ENCODE assay signal across 8 cellular contexts in genomic region chr2:197184959-197185586, GRCh38.
A peak's percentile ranks its signal among the peaks of the same experiment; 100 is the strongest.
DNase-seq lines count a peak whose midpoint lies in the region; ATAC-seq and TF ChIP-seq lines count a peak whose summit lies in the region.

No MANE protein-coding gene starts in this region.

- no peaks in the 10 kb centered on the region for H3K9me3 ChIP-seq in upper lobe of left lung

- H3K4me3 Mint-ChIP-seq in activated CD4-positive, alpha-beta T cell treated with anti-CD3 and anti-CD28 coated beads, Interleukin-2, amount 10 ng/mL, durations not matched to agents 24 days and 14 days: no peak overlapping the region

- no peaks in the 10 kb centered on the region for H3K27me3 Mint-ChIP-seq in activated CD4-positive, alpha-beta T cell treated with anti-CD3 and anti-CD28 coated beads, Interleukin-2, amount 10 ng/mL, durations not matched to agents 24 days and 14 days

- no peak for DNase-seq in activated CD4-positive, alpha-beta T cell treated with anti-CD3 and anti-CD28 coated beads, Interleukin-2, amount 10 ng/mL, durations not matched to agents 24 days and 14 days
- DNase-seq in activated CD4-positive, alpha-beta T cell treated with anti-CD3 and anti-CD28 coated beads for 1 hour: no peak
- DNase-seq in choroid plexus epithelial cell (ENCODE audit: low read depth) (peak; percentile 45), medulla oblongata (ENCODE audit: extremely low spot score) (peak; percentile 71), upper lobe of left lung (peak; percentile 50 to 53), NCI-H1417 treated with DMSO at 0.1 percent for 48 hours (lab: John Stamatoyannopoulos, UW) (no peak)
- DNase-seq in NK-92 treated with Interleukin-12 subunit alpha and Interleukin-12 subunit beta, amount 100 ng/mL, for 24 hours (lab: John Stamatoyannopoulos, UW): no peak

- WGBS in upper lobe of left lung, 2 donors: 67 to 77% methylated on average over 5 to 6 of the region's 6 CpGs

- no peaks in the 10 kb centered on the region for H3K9me3 Mint-ChIP-seq in activated CD4-positive, alpha-beta T cell treated with anti-CD3 and anti-CD28 coated beads, Interleukin-2, amount 10 ng/mL, durations not matched to agents 24 days and 14 days

- H3K36me3 ChIP-seq in upper lobe of left lung: peaks cover 0 to 12% (median 0%) of the 10 kb centered on the region in 4 donors

- H3K36me3 Mint-ChIP-seq in activated CD4-positive, alpha-beta T cell treated with anti-CD3 and anti-CD28 coated beads, Interleukin-2, amount 10 ng/mL, durations not matched to agents 24 days and 14 days (ENCODE audit: low read depth): peaks cover 55% of the 10 kb centered on the region

- H3K4me3 ChIP-seq in choroid plexus epithelial cell (ENCODE audit: low read depth, low read length): no peak overlapping the region
- H3K4me3 ChIP-seq in upper lobe of left lung: no peak overlapping the region

- intact Hi-C loops in activated CD4-positive, alpha-beta T cell treated with anti-CD3 and anti-CD28 coated beads, Interleukin-2, amount 10 ng/mL, durations not matched to agents 24 days and 14 days (cut with micrococcal nuclease): loop anchor here (5.0 kb wide), 1 partner anchor 38 kb away; no protein-coding TSS in a partner anchor

- H3K4me1 Mint-ChIP-seq in activated CD4-positive, alpha-beta T cell treated with anti-CD3 and anti-CD28 coated beads, Interleukin-2, amount 10 ng/mL, durations not matched to agents 24 days and 14 days: peaks cover 56% of the 10 kb centered on the region

- H3K4me1 ChIP-seq in upper lobe of left lung: peaks cover 0 to 13% (median 8%) of the 10 kb centered on the region in 4 donors

- no peak for TF ChIP-seq EP300 in upper lobe of left lung (IDR thresholded peaks at IDR 0.05)

- TF ChIP-seq POLR2A in upper lobe of left lung (IDR thresholded peaks at IDR 0.05): no peak

- TF ChIP-seq CTCF in choroid plexus epithelial cell (conservative IDR thresholded peaks at IDR 0.05; ENCODE audit: low read depth, low read length) (no peak), upper lobe of left lung (IDR thresholded peaks at IDR 0.05) (no peak)

- H3K27ac ChIP-seq in upper lobe of left lung: peak overlapping the region in 1 of 4 donors; percentile 34

- no peaks in the 10 kb centered on the region for H3K27me3 ChIP-seq in upper lobe of left lung

- peak; percentile 68 to 83 for ATAC-seq in upper lobe of left lung (ENCODE audit: low FRiP score in 2 of 2)
- ATAC-seq in HG02571 (IDR thresholded peaks at IDR 0.05; ENCODE audit: unreplicated experiment): no peak

- H3K27ac Mint-ChIP-seq in activated CD4-positive, alpha-beta T cell treated with anti-CD3 and anti-CD28 coated beads, Interleukin-2, amount 10 ng/mL, durations not matched to agents 24 days and 14 days: peak overlapping the region; percentile 52

Comparison
In these comparisons a context has a peak if more than half of its experiments do, and no peak if none do; other contexts are left out.
1. DNase-seq: peak in choroid plexus epithelial cell (single experiment), medulla oblongata (single experiment) and upper lobe of left lung (2 of 2); none in activated CD4-positive, alpha-beta T cell treated with anti-CD3 and anti-CD28 coated beads, Interleukin-2, amount 10 ng/mL, durations not matched to agents 24 days and 14 days (single experiment), activated CD4-positive, alpha-beta T cell treated with anti-CD3 and anti-CD28 coated beads for 1 hour (single experiment), NCI-H1417 treated with DMSO at 0.1 percent for 48 hours (single experiment) and NK-92 treated with Interleukin-12 subunit alpha and Interleukin-12 subunit beta, amount 100 ng/mL, for 24 hours (single experiment).